Comparison of ENCODE assay signal across 8 cellular contexts in genomic region chr3:5006755-5007202, GRCh38. TPM values are rescaled to one million over a fixed set of nuclear protein-coding genes. Genes with fewer than 3 reads are reported as not detected.
DNase-seq lines count a peak whose midpoint lies in the region; ATAC-seq and TF ChIP-seq lines count a peak whose summit lies in the region.
"Had no signal": no experiment of that assay in that cellular context is flagged by ENCODE, and none has a peak within 500 bp of the region (broad histone marks: within the 10 kb centered on the region; RNA-seq: fewer than 3 reads in every experiment).

No MANE protein-coding gene starts in this region.

- no peak for TF ChIP-seq CTCF in left lung (IDR thresholded peaks at IDR 0.05)
- TF ChIP-seq CTCF in A673 (conservative IDR thresholded peaks at IDR 0.05; ENCODE audit: low read depth, low read length), result no peak

- POLR2A ChIA-PET in A673 (lab: Charles Lee; ENCODE audit: low non-redundant PET), result no interaction called here

- H3K9me3 ChIP-seq in left lung, result no peaks in the 10 kb centered on the region
- H3K9me3 ChIP-seq in A673 (ENCODE audit: low read depth, low read length, poor library complexity, severe bottlenecking), result no peaks in the 10 kb centered on the region

- peak; percentile 55 for DNase-seq in activated CD4-positive, alpha-beta T cell treated with anti-CD3 and anti-CD28 coated beads, Interleukin-2, amount 50 U/mL, for 1 hour
- DNase-seq in left lung (no peak), NCI-H1436 (lab: John Stamatoyannopoulos, UW) (no peak), A673 (ENCODE audit: low spot score) (no peak), A172 (ENCODE audit: low spot score) (no peak)

- intact Hi-C loops in left lung (cut with DNase I), result no loop called here
- intact Hi-C loops in A673 (cut with micrococcal nuclease; ENCODE audit: unreplicated experiment), result no loop called here

- BruUV-seq in A673 (replicated peaks; lab: Mats Ljungman, UMichigan), result no TSS peak

- H3K27ac ChIP-seq in left lung (no peak overlapping the region), A673 (ENCODE audit: low read depth, low read length, poor library complexity, severe bottlenecking) (no peak overlapping the region)

- no peaks in the 10 kb centered on the region for H3K36me3 ChIP-seq in left lung
- H3K36me3 ChIP-seq in A673 (ENCODE audit: insufficient read depth, low read length, poor library complexity, severe bottlenecking), result no peaks in the 10 kb centered on the region

- ATAC-seq in HG03045 (IDR thresholded peaks at IDR 0.05; ENCODE audit: unreplicated experiment) (peak; percentile 74), left lung (peak; percentile 54)
- ATAC-seq: Panc1 had no signal

- H3K4me1 ChIP-seq in left lung, result peaks cover 0 to 27% of the 10 kb centered on the region in 2 donors
- H3K4me1 ChIP-seq in A673 (ENCODE audit: insufficient read depth, low read length, poor library complexity, severe bottlenecking), result no peaks in the 10 kb centered on the region

- H3K27me3 ChIP-seq in left lung (no peaks in the 10 kb centered on the region), A673 (replicated peaks; ENCODE audit: insufficient read depth, low read depth, low read length, poor library complexity) (no peaks in the 10 kb centered on the region)

- CTCF ChIA-PET in A673 (lab: Charles Lee), result no interaction called here

- H3K4me3 ChIP-seq in left lung, result no peak overlapping the region
- no peak overlapping the region for H3K4me3 ChIP-seq in A673 (ENCODE audit: low read depth, low read length, poor library complexity, severe bottlenecking)

- peak; percentile 50 for TF ChIP-seq POLR2A in GM19099 (IDR thresholded peaks at IDR 0.05; ENCODE audit: extremely low read depth, insufficient read length, low read depth)

RNA-seq across cellular contexts. Expression of gene BHLHE40, which starts 27.5 kb away (rescaled TPM):
- total RNA-seq in left lung (10 to 100 TPM; 76.5 to 97.5 TPM), A673 (2021) (3.0 and 3.5 TPM in 2 replicates)
- 91.4 and 96.0 TPM in 2 replicates for total RNA-seq in A172 (2014; rRNA removed; shearing (Covaris generic))

Comparison
In these comparisons a context has a peak if more than half of its experiments do, and no peak if none do; other contexts are left out.
1. RNA of gene BHLHE40, which starts 27.5 kb away (total RNA-seq): 76.5 to 97.5 TPM in left lung and 91.4 to 96.0 TPM in A172; 3.0 to 3.5 TPM in A673; every median in the first group is over 10 times any median in the second.